Comparison of ENCODE assay signal across 8 cellular contexts in genomic region chr10:101693701-101694055, GRCh38. TPM values are rescaled to one million over a fixed set of nuclear protein-coding genes. Genes with fewer than 3 reads are reported as not detected.
A peak's percentile ranks its signal among the peaks of the same experiment; 100 is the strongest.
DNase-seq lines count a peak whose midpoint lies in the region; ATAC-seq and TF ChIP-seq lines count a peak whose summit lies in the region.

No MANE protein-coding gene starts in this region.

- intact Hi-C loops in activated B cell treated with CpG ODN at 0.5 μM for 24 hours (cut with micrococcal nuclease), result loop anchor here (1.0 to 10.0 kb wide), 4 partner anchors 86 to 361 kb away; partner anchors contain the start of genes ARMH3 and BTRC

- H3K4me1 ChIP-seq in DND-41 (ENCODE audit: insufficient read depth, low read length) (peaks cover 61% of the 10 kb centered on the region), HUES6 (ENCODE audit: control insufficient read depth, insufficient read depth, low read length) (peaks cover 31% of the 10 kb centered on the region), foreskin keratinocyte (peaks cover 9% of the 10 kb centered on the region)

- CTCF ChIA-PET in activated B cell treated with CpG ODN at 0.5 μM for 24 hours (lab: Charles Lee), result interaction anchor here (0.7 to 0.9 kb wide), 2 partner anchors 89 to 90 kb away, joined by 3 read pairs; no protein-coding TSS in a partner anchor

- H3K4me1 Mint-ChIP-seq in activated B cell treated with CpG ODN at 0.5 μM for 24 hours (peaks cover 53% of the 10 kb centered on the region), progenitor cell of endocrine pancreas (ENCODE audit: low read depth) (peaks cover 32% of the 10 kb centered on the region)

- TF ChIP-seq CTCF in DND-41 (IDR thresholded peaks at IDR 0.05; ENCODE audit: borderline replicate concordance, extremely low read depth, low read length, poor library complexity, severe bottlenecking) (no peak), activated B cell treated with CpG ODN at 0.5 μM for 24 hours (IDR thresholded peaks at IDR 0.05) (no peak), foreskin keratinocyte (conservative IDR thresholded peaks at IDR 0.05) (no peak), progenitor cell of endocrine pancreas (IDR thresholded peaks at IDR 0.05; ENCODE audit: unreplicated experiment) (no peak)

- peak overlapping the region; percentile 79 for H3K4me2 ChIP-seq in DND-41 (ENCODE audit: insufficient read depth, low read length)

- H3K27me3 Mint-ChIP-seq in activated B cell treated with CpG ODN at 0.5 μM for 24 hours (no peaks in the 10 kb centered on the region), progenitor cell of endocrine pancreas (no peaks in the 10 kb centered on the region)

- peak overlapping the region; percentile 96 for H2AFZ ChIP-seq in DND-41 (ENCODE audit: low read depth, low read length)

- H3K9ac ChIP-seq in DND-41 (ENCODE audit: low read depth, low read length) (peak overlapping the region; percentile 91), HUES6 (ENCODE audit: low read length) (peak overlapping the region; percentile 98)

- H3K4me3 ChIP-seq in DND-41 (ENCODE audit: low read depth in 1 of 2, low read length in 2 of 2) (peak overlapping the region; percentile 79 to 85), HUES6 (ENCODE audit: low read depth, low read length) (peak overlapping the region; percentile 98)

- peaks cover 73% of the 10 kb centered on the region for H3K79me2 ChIP-seq in DND-41 (ENCODE audit: insufficient read depth, low read length)

- no peaks in the 10 kb centered on the region for H3K9me3 Mint-ChIP-seq in activated B cell treated with CpG ODN at 0.5 μM for 24 hours
- no peaks in the 10 kb centered on the region for H3K9me3 Mint-ChIP-seq in progenitor cell of endocrine pancreas (ENCODE audit: low read depth)

- H3K9me3 ChIP-seq in DND-41 (ENCODE audit: insufficient read depth, low read length, severe bottlenecking) (no peaks in the 10 kb centered on the region), HUES6 (ENCODE audit: control insufficient read depth, insufficient read depth, low read depth, low read length) (no peaks in the 10 kb centered on the region)

- H3K4me3 Mint-ChIP-seq in activated B cell treated with CpG ODN at 0.5 μM for 24 hours, result peak overlapping the region; percentile 97
- peak overlapping the region; percentile 90 for H3K4me3 Mint-ChIP-seq in progenitor cell of endocrine pancreas (ENCODE audit: low read depth)

- POLR2A ChIA-PET in activated B cell treated with CpG ODN at 0.5 μM for 24 hours (lab: Charles Lee), result interaction anchor here (0.5 to 1.3 kb wide), 8 partner anchors 11 to 1347 kb away, joined by 3 to 6 read pairs (median 4); partner anchors contain the start of genes OGA and SCD

- peaks cover 3% of the 10 kb centered on the region; the same call in 1 of the 2 replicates for H3K36me3 ChIP-seq in DND-41 (ENCODE audit: insufficient read depth, low read length)
- H3K36me3 ChIP-seq in HUES6 (ENCODE audit: control insufficient read depth, insufficient read depth, low read length), result no peaks in the 10 kb centered on the region

- ATAC-seq in DND-41 (ENCODE audit: insufficient read depth, low read depth), result peak; percentile 37
- peak; percentile 18 for ATAC-seq in GM19455 (IDR thresholded peaks at IDR 0.05; ENCODE audit: unreplicated experiment)
- peak; percentile 6 for ATAC-seq in activated B cell treated with CpG ODN at 0.5 μM for 24 hours (ENCODE audit: low read depth)
- ATAC-seq in foreskin keratinocyte, result peak; percentile 4

- DNase-seq in DND-41 (no peak), activated B cell treated with CpG ODN at 0.5 μM for 24 hours (no peak), foreskin keratinocyte (no peak), progenitor cell of endocrine pancreas (ENCODE audit: low spot score, unreplicated experiment) (no peak), NCI-H2196 (lab: John Stamatoyannopoulos, UW; ENCODE audit: unreplicated experiment) (no peak), retina (no peak)

- H3K27ac ChIP-seq in DND-41 (ENCODE audit: low read length), result peak overlapping the region; percentile 88
- peak overlapping the region; percentile 97 for H3K27ac ChIP-seq in HUES6 (ENCODE audit: low read depth, low read length)
- H3K27ac ChIP-seq in foreskin keratinocyte, result peak overlapping the region; percentile 85

- H3K27ac Mint-ChIP-seq in activated B cell treated with CpG ODN at 0.5 μM for 24 hours (peak overlapping the region; percentile 98), progenitor cell of endocrine pancreas (peak overlapping the region; percentile 99)

- H3K27me3 ChIP-seq in DND-41 (ENCODE audit: insufficient read depth, low read length, poor library complexity), result no peaks in the 10 kb centered on the region
- H3K27me3 ChIP-seq in HUES6 (ENCODE audit: control insufficient read depth, insufficient read depth, low read length), result no peaks in the 10 kb centered on the region
- H3K27me3 ChIP-seq in foreskin keratinocyte, result no peaks in the 10 kb centered on the region

- no peaks in the 10 kb centered on the region for H4K20me1 ChIP-seq in DND-41 (ENCODE audit: insufficient read depth, low read length)

- H3K36me3 Mint-ChIP-seq in activated B cell treated with CpG ODN at 0.5 μM for 24 hours (ENCODE audit: low read depth) (peaks cover 28% of the 10 kb centered on the region), progenitor cell of endocrine pancreas (ENCODE audit: insufficient read depth) (peaks cover 4% of the 10 kb centered on the region)

RNA-seq across cellular contexts. Expression of gene FBXW4, which starts 1.3 kb away (rescaled TPM):
- 69.4 and 74.2 TPM in 2 replicates for total RNA-seq in activated B cell treated with CpG ODN at 0.5 μM for 24 hours
- total RNA-seq in foreskin keratinocyte, result 11.7 and 14.6 TPM in 2 replicates
- polyA plus RNA-seq in foreskin keratinocyte, result 14.6 and 16.9 TPM in 2 replicates
- 70.7 and 73.3 TPM in 2 replicates for total RNA-seq in progenitor cell of endocrine pancreas
